Comparison of ENCODE assay signal across 2 cellular contexts in genomic region chr7:71787513-71787912, GRCh38.
TF ChIP-seq lines count a peak whose summit lies in the region.

No MANE protein-coding gene starts in this region.

TF ChIP-seq in GM23338, 12 proteins besides CTCF, POLR2A, EP300 and RAD21 (continued from another document):
- TF ChIP-seq REST (IDR thresholded peaks at IDR 0.05; ENCODE audit: unreplicated experiment) (no peak), NANOG (IDR thresholded peaks at IDR 0.05; ENCODE audit: borderline replicate concordance) (no peak), CREB1 (CRISPR knock-in tag; IDR thresholded peaks at IDR 0.05; ENCODE audit: low read depth) (no peak), ETS1 (IDR thresholded peaks at IDR 0.05) (no peak), ZNF462 (CRISPR knock-in tag; IDR thresholded peaks at IDR 0.05) (no peak), POLR2AphosphoS5 (IDR thresholded peaks at IDR 0.05; ENCODE audit: low read depth) (no peak), STAT1 (IDR thresholded peaks at IDR 0.05; ENCODE audit: unreplicated experiment) (no peak)

TF ChIP-seq in WTC11, 78 proteins besides CTCF, POLR2A, EP300 and RAD21 (continued from another document):
- TF ChIP-seq AR (CRISPR knock-in tag; IDR thresholded peaks at IDR 0.05) (no peak), SP1 (CRISPR knock-in tag; conservative IDR thresholded peaks at IDR 0.05) (no peak), JUN (CRISPR knock-in tag; IDR thresholded peaks at IDR 0.05) (no peak), JAZF1 (CRISPR knock-in tag; IDR thresholded peaks at IDR 0.05) (no peak), CREB1 (CRISPR knock-in tag; IDR thresholded peaks at IDR 0.05) (no peak)
